In the genomic region with DNA sequence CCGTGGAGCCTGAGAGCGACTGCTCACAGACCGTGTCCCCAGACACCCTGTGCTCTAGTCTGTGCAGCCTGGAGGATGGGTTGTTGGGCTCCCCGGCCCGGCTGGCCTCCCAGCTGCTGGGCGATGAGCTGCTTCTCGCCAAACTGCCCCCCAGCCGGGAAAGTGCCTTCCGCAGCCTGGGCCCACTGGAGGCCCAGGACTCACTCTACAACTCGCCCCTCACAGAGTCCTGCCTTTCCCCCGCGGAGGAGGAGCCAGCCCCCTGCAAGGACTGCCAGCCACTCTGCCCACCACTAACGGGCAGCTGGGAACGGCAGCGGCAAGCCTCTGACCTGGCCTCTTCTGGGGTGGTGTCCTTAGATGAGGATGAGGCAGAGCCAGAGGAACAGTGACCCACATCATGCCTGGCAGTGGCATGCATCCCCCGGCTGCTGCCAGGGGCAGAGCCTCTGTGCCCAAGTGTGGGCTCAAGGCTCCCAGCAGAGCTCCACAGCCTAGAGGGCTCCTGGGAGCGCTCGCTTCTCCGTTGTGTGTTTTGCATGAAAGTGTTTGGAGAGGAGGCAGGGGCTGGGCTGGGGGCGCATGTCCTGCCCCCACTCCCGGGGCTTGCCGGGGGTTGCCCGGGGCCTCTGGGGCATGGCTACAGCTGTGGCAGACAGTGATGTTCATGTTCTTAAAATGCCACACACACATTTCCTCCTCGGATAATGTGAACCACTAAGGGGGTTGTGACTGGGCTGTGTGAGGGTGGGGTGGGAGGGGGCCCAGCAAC, we compare ENCODE assay signal across 13 cellular contexts. TPM values are rescaled to one million over a fixed set of nuclear protein-coding genes. Genes with fewer than 3 reads are reported as not detected.
DNase-seq lines count a peak whose midpoint lies in the region; ATAC-seq and TF ChIP-seq lines count a peak whose summit lies in the region.
"Had no signal": no experiment of that assay in that cellular context is flagged by ENCODE, and none has a peak within 500 bp of the region (broad histone marks: within the 10 kb centered on the region; RNA-seq: fewer than 3 reads in every experiment).

No MANE protein-coding gene starts in this region.

- no peak overlapping the region for H2AFZ ChIP-seq in GM23248

- H3K9me3 Mint-ChIP-seq in CD8-positive, alpha-beta T cell: no peaks in the 10 kb centered on the region
- H3K9me3 Mint-ChIP-seq: activated T-cell treated with anti-CD3 and anti-CD28 coated beads, Interleukin-2, amount 50 U/mL, for 72 hours had no signal

- H3K79me2 ChIP-seq in GM23248 (ENCODE audit: insufficient read depth): peaks cover 12% of the 10 kb centered on the region

- H3K4me3 Mint-ChIP-seq in CD8-positive, alpha-beta T cell: no peak overlapping the region
- H3K4me3 Mint-ChIP-seq: activated T-cell treated with anti-CD3 and anti-CD28 coated beads, Interleukin-2, amount 50 U/mL, for 72 hours had no signal

- no peak overlapping the region for H3K4me2 ChIP-seq in GM23248 (ENCODE audit: unreplicated experiment)

- H3K4me1 ChIP-seq in GM23248 (ENCODE audit: insufficient read depth) (peaks cover 17% of the 10 kb centered on the region), NT2/D1 (ENCODE audit: insufficient read depth, insufficient read length) (peaks cover 17% of the 10 kb centered on the region), right atrium auricular region (peaks cover 0 to 14% of the 10 kb centered on the region in 2 donors), sigmoid colon (peaks cover 0 to 18% (median 6%) of the 10 kb centered on the region in 4 donors)
- H3K4me1 ChIP-seq in CD8-positive, alpha-beta T cell (ENCODE audit: insufficient read depth, low read length): no peaks in the 10 kb centered on the region

- TF ChIP-seq EP300 in sigmoid colon (IDR thresholded peaks at IDR 0.05): no peak

- H3K27ac Mint-ChIP-seq in CD8-positive, alpha-beta T cell: no peak overlapping the region
- H3K27ac Mint-ChIP-seq: activated T-cell treated with anti-CD3 and anti-CD28 coated beads, Interleukin-2, amount 50 U/mL, for 72 hours had no signal

- no peak for TF ChIP-seq POLR2A in sigmoid colon (IDR thresholded peaks at IDR 0.05)

- H3K9me2 ChIP-seq in GM23248 (ENCODE audit: insufficient read depth): no peaks in the 10 kb centered on the region

- H3K9ac ChIP-seq in GM23248 (0 out of 2 replicates have a peak overlapping the region, but pooled peaks have one; percentile 27), NT2/D1 (ENCODE audit: insufficient read length, low read depth) (peak overlapping the region; percentile 24)

- TF ChIP-seq CTCF in right atrium auricular region (IDR thresholded peaks at IDR 0.05) (no peak), sigmoid colon (IDR thresholded peaks at IDR 0.05) (no peak)
- TF ChIP-seq CTCF in CD8-positive, alpha-beta T cell (IDR thresholded peaks at IDR 0.05): no peak

- in situ Hi-C loops in GM23248 (cut with MboI): no loop called here

- H3K4me1 Mint-ChIP-seq in CD8-positive, alpha-beta T cell (ENCODE audit: low read depth): no peaks in the 10 kb centered on the region

- POLR2A ChIA-PET in CD8-positive, alpha-beta T cell (lab: Charles Lee): no interaction called here

- no peaks in the 10 kb centered on the region for H3K27me3 ChIP-seq in GM23248 (replicated peaks; ENCODE audit: insufficient read depth)
- H3K27me3 ChIP-seq in NT2/D1 (ENCODE audit: insufficient read depth, insufficient read length): no peaks in the 10 kb centered on the region
- H3K27me3 ChIP-seq in right atrium auricular region: no peaks in the 10 kb centered on the region
- no peaks in the 10 kb centered on the region for H3K27me3 ChIP-seq in sigmoid colon
- H3K27me3 ChIP-seq in CD8-positive, alpha-beta T cell (ENCODE audit: insufficient read depth, low read length): no peaks in the 10 kb centered on the region
- H3K27me3 ChIP-seq: ascending aorta had no signal

- H3K27me3 Mint-ChIP-seq in CD8-positive, alpha-beta T cell (ENCODE audit: low read depth): no peaks in the 10 kb centered on the region

- H4K20me1 ChIP-seq in GM23248 (ENCODE audit: insufficient read depth): no peaks in the 10 kb centered on the region

- H3F3A ChIP-seq in GM23248 (ENCODE audit: insufficient read depth): peaks cover 7% of the 10 kb centered on the region; the same call in 1 of the 2 replicates

- CTCF ChIA-PET in CD8-positive, alpha-beta T cell (lab: Charles Lee): interaction anchor here (0.8 to 3.1 kb wide), 2 partner anchors 9 to 170 kb away, joined by 4 to 10 read pairs; no protein-coding TSS in a partner anchor

- DNase-seq in GM23248 (no peak), NT2/D1 (ENCODE audit: low read depth, low spot score) (no peak), right atrium auricular region (ENCODE audit: low spot score) (no peak), sigmoid colon (no peak)
- no peak for DNase-seq in CD8-positive, alpha-beta T cell
- DNase-seq: activated naive CD4-positive, alpha-beta T cell treated with anti-CD3 and anti-CD28 coated beads, Interleukin-2, amount 50 U/mL, for 16 hours; activated T-cell treated with anti-CD3 and anti-CD28 coated beads, Interleukin-2, amount 50 U/mL, for 72 hours; DND-41; stimulated activated CD8-positive, alpha-beta memory T cell treated with anti-CD3 and anti-CD28 coated beads, Interleukin-4, amount 100 ng/mL, for 48 hours had no signal

- H3K27ac ChIP-seq in GM23248 (no peak overlapping the region), right atrium auricular region (peak overlapping the region; percentile 33 to 57), sigmoid colon (peak overlapping the region; percentile 1 to 48 (median 32))
- H3K27ac ChIP-seq in CD8-positive, alpha-beta T cell (ENCODE audit: low read depth, low read length): no peak overlapping the region

- ATAC-seq in GM19035 (IDR thresholded peaks at IDR 0.05; ENCODE audit: unreplicated experiment): no peak
- no peak for ATAC-seq in GM19395 (IDR thresholded peaks at IDR 0.05; ENCODE audit: unreplicated experiment)
- ATAC-seq in CD8-positive, alpha-beta T cell: no peak

- H3K4me3 ChIP-seq in GM23248 (no peak overlapping the region), NT2/D1 (ENCODE audit: insufficient read length, low read depth) (no peak overlapping the region), right atrium auricular region (no peak overlapping the region), sigmoid colon (no peak overlapping the region)
- H3K4me3 ChIP-seq in CD8-positive, alpha-beta T cell (ENCODE audit: low read depth, low read length): no peak overlapping the region
- H3K4me3 ChIP-seq: ascending aorta had no signal

- H3K36me3 ChIP-seq in GM23248 (ENCODE audit: low read depth): no peaks in the 10 kb centered on the region
- H3K36me3 ChIP-seq in NT2/D1 (ENCODE audit: insufficient read depth, insufficient read length, low read length): peaks cover 66% of the 10 kb centered on the region
- H3K36me3 ChIP-seq in right atrium auricular region: peaks cover 39% of the 10 kb centered on the region
- H3K36me3 ChIP-seq in sigmoid colon: peaks cover 25 to 44% (median 38%) of the 10 kb centered on the region in 4 donors
- peaks cover 3% of the 10 kb centered on the region for H3K36me3 ChIP-seq in CD8-positive, alpha-beta T cell (ENCODE audit: insufficient read depth, low read length)

- WGBS in GM23248 (ENCODE audit: low coverage in 1 of 2, low lambda C conversion rate in 2 of 2, missing lambda C conversion rate in 2 of 2), 2 experiments: 72% methylated on average over 18 to 23 of the region's 24 CpGs
- WGBS in sigmoid colon, 2 donors: 88 to 91% methylated on average over 24 of the region's 24 CpGs

- intact Hi-C loops in sigmoid colon (cut with DNase I): loop anchor here (5.0 kb wide), 1 partner anchor 42 kb away; no protein-coding TSS in a partner anchor
- intact Hi-C loops in CD8-positive, alpha-beta T cell (cut with DNase I, micrococcal nuclease): no loop called here

- H3K9me3 ChIP-seq in GM23248 (ENCODE audit: low read depth) (no peaks in the 10 kb centered on the region), NT2/D1 (ENCODE audit: insufficient read depth, low read length) (no peaks in the 10 kb centered on the region), right atrium auricular region (no peaks in the 10 kb centered on the region), sigmoid colon (no peaks in the 10 kb centered on the region)
- no peaks in the 10 kb centered on the region for H3K9me3 ChIP-seq in CD8-positive, alpha-beta T cell (ENCODE audit: low read length)
- H3K9me3 ChIP-seq: ascending aorta had no signal

- peaks cover 26% of the 10 kb centered on the region for H3K36me3 Mint-ChIP-seq in CD8-positive, alpha-beta T cell

RNA-seq across cellular contexts. Expression of a gene that starts 7.4 kb away (rescaled TPM):
- 24.5 and 44.9 TPM in 2 replicates for total RNA-seq in GM23248 (2014; rRNA removed; shearing (Covaris generic))
- polyA plus RNA-seq in GM23248 (2016; fragmentation: Nextera tagmentation; extraction: Ambion mirVana) (5.6 and 7.0 TPM in 2 replicates), sigmoid colon (10 to 100 TPM; 12.6 to 17.1 (median 12.9) TPM)
- total RNA-seq in right atrium auricular region (10 to 100 TPM; 33.7 to 45.8 TPM), sigmoid colon (10 to 100 TPM; 28.0 to 36.7 (median 33.8) TPM)
- total RNA-seq in CD8-positive, alpha-beta T cell: 10 to 100 TPM in 1 of 2 experiments, 1 to 10 TPM in 1; 9.8 to 11.1 TPM

RNA-seq across cellular contexts. Expression of a gene that starts 16.6 kb away (rescaled TPM):
- 1.2 and 1.8 TPM in 2 replicates for total RNA-seq in GM23248 (2014; rRNA removed; shearing (Covaris generic))
- polyA plus RNA-seq in GM23248 (2016; fragmentation: Nextera tagmentation; extraction: Ambion mirVana): 1.3 and 1.5 TPM in 2 replicates
- total RNA-seq in right atrium auricular region: 1 to 10 TPM; 1.3 to 2.7 TPM
- total RNA-seq in sigmoid colon: 1 to 10 TPM; 1.6 to 3.3 (median 2.6) TPM
- polyA plus RNA-seq in sigmoid colon: 10 to 100 TPM; 10.9 to 30.2 (median 13.2) TPM
- total RNA-seq in CD8-positive, alpha-beta T cell: 1 to 10 TPM; 2.7 to 3.9 TPM

RNA-seq across cellular contexts. Expression of a gene that starts 16.7 kb away (rescaled TPM):
- 73.0 and 81.2 TPM in 2 replicates for total RNA-seq in GM23248 (2014; rRNA removed; shearing (Covaris generic))
- 66.3 and 69.7 TPM in 2 replicates for polyA plus RNA-seq in GM23248 (2016; fragmentation: Nextera tagmentation; extraction: Ambion mirVana)
- 10 to 100 TPM; 26.8 to 35.5 TPM for total RNA-seq in right atrium auricular region
- total RNA-seq in sigmoid colon: 10 to 100 TPM; 53.2 to 92.5 (median 74.7) TPM
- 100 to 1,000 TPM; 132 to 162 (median 146) TPM for polyA plus RNA-seq in sigmoid colon
- total RNA-seq in CD8-positive, alpha-beta T cell: 10 to 100 TPM; 15.6 to 18.4 TPM

RNA-seq across cellular contexts. Expression of a gene that starts 30.4 kb away (rescaled TPM):
- 366 and 370 TPM in 2 replicates for total RNA-seq in GM23248 (2014; rRNA removed; shearing (Covaris generic))
- polyA plus RNA-seq in GM23248 (2016; fragmentation: Nextera tagmentation; extraction: Ambion mirVana) (183 and 184 TPM in 2 replicates), sigmoid colon (100 to 1,000 TPM in 1 of 3 donors, 10 to 100 TPM in 2; 62.9 to 249 (median 67.3) TPM)
- total RNA-seq in right atrium auricular region (100 to 1,000 TPM; 270 to 276 TPM), sigmoid colon (100 to 1,000 TPM; 115 to 241 (median 182) TPM)
- 100 to 1,000 TPM; 220 to 235 TPM for total RNA-seq in CD8-positive, alpha-beta T cell

RNA-seq across cellular contexts. Expression of a gene that starts 33.2 kb away (rescaled TPM):
- not detected in 2 replicates for total RNA-seq in GM23248 (2014; rRNA removed; shearing (Covaris generic))
- not detected in 2 replicates for polyA plus RNA-seq in GM23248 (2016; fragmentation: Nextera tagmentation; extraction: Ambion mirVana)
- total RNA-seq in right atrium auricular region: under 1 TPM in 1 of 2 donors, not detected in 1; 0.55 TPM
- total RNA-seq in sigmoid colon: under 1 TPM in 1 of 4 donors, not detected in 3; 0.36 TPM
- polyA plus RNA-seq in sigmoid colon: under 1 TPM in 1 of 3 donors, not detected in 2; 0.25 TPM
- total RNA-seq in CD8-positive, alpha-beta T cell: not detected
- total RNA-seq: activated CD8-positive, alpha-beta memory T cell treated with anti-CD3 and anti-CD28 coated beads for 36 hours; activated T-cell treated with anti-CD3 and anti-CD28 coated beads, Interleukin-2, amount 50 U/mL, for 72 hours; ascending aorta had no signal

Comparison
In these comparisons a context has a peak if more than half of its experiments do, and no peak if none do; other contexts are left out.
1. H3K27ac ChIP-seq: peak in right atrium auricular region (2 of 2) and sigmoid colon (4 of 4); none in GM23248 (single experiment) and CD8-positive, alpha-beta T cell (single experiment).